Comparison of ENCODE assay signal across 8 cellular contexts in the genomic region with DNA sequence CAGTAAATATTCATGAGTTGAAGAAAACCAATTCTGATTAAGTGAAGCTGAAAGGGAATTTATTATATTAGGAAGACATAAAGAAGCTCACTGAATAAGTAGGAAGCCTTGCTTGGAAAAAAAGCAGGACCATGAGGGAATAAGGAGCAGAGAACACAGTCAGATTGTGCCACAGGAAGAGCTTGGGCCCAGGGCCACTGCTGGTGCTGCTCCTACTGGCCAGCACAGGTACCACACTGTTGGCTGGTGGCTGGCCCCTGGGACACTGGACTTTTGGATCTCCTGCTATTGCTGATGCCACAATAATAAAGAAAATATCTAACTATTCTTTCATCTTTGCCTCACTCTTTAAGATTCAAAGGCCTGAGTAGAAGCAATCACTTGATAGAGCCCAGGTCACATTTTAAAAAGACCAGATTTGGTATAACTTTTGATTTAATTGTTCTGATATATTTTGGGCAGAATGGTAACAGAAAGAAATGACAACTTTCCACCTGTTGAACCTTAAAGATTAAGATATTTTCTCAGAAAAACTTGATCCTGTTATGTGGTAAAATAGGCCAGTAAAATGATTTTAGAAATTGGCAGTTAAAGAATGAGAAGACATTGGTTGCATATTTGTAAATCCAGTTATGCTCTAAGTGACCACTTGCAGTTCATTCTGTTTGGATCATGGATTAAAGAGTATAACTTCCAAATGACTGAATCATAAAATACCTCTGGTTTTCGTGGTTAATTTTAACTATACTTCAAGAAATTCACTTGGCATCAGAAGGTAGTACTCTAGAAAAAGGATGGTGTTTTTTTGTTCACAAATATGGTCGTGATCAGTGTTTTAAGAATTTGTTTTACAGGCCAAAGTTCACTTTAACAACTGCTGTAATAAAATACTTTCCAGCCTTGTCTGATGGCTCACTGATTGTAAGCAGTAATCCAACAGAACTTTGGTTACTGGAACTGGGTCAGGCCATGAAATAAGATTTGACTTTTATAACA.
DNase-seq lines count a peak whose midpoint lies in the region; ATAC-seq and TF ChIP-seq lines count a peak whose summit lies in the region.

No MANE protein-coding gene starts in this region.

- H3K4me3 ChIP-seq in tibial nerve = no peak overlapping the region

- H3K9me3 ChIP-seq in tibial nerve = no peaks in the 10 kb centered on the region

- POLR2A ChIA-PET in RWPE1 (lab: Yijun Ruan, JAX; ENCODE audit: low non-redundant PET) = no interaction called here

- CTCF ChIA-PET in RWPE1 (lab: Yijun Ruan, JAX) = no interaction called here

- H3K36me3 ChIP-seq in tibial nerve = peaks cover 0 to 24% (median 0%) of the 10 kb centered on the region in 3 donors

- no peaks in the 10 kb centered on the region for H3K27me3 ChIP-seq in tibial nerve

- WGBS in tibial nerve, 2 donors = 37 to 46% methylated on average over 2 of the region's 2 CpGs

- peak; percentile 52 for ATAC-seq in HG02623 (IDR thresholded peaks at IDR 0.05; ENCODE audit: unreplicated experiment)
- ATAC-seq in left ventricle myocardium superior = peak; percentile 63

- no peak for TF ChIP-seq POLR2A in tibial nerve (IDR thresholded peaks at IDR 0.05)

- peaks cover 0 to 36% (median 5%) of the 10 kb centered on the region in 4 donors for H3K4me1 ChIP-seq in tibial nerve

- H3K27ac ChIP-seq in RWPE1 (no peak overlapping the region), tibial nerve (peak overlapping the region in 2 of 4 donors; percentile 14 to 35)

- no peak for TF ChIP-seq EP300 in tibial nerve (IDR thresholded peaks at IDR 0.05)

- intact Hi-C loops in left ventricle myocardium superior (cut with micrococcal nuclease) = no loop called here

- DNase-seq in ELR (ENCODE audit: low read depth) = peak; percentile 77
- peak; percentile 21 for DNase-seq in RWPE1 (ENCODE audit: low spot score)
- DNase-seq in left ventricle myocardium superior = peak; percentile 32
- DNase-seq in tibial nerve (ENCODE audit: low spot score in 2 of 2) = no peak
- no peak for DNase-seq in mesenteric fat pad (ENCODE audit: low spot score)
- DNase-seq in globus pallidus (ENCODE audit: low spot score) = no peak
- no peak for DNase-seq in stimulated activated CD4-positive, alpha-beta T cell treated with anti-CD3 and anti-CD28 coated beads, Interleukin-2, amount 100 ng/mL, for 24 hours

- TF ChIP-seq CTCF in RWPE1 (conservative IDR thresholded peaks at IDR 0.05; ENCODE audit: low read depth) (no peak), tibial nerve (IDR thresholded peaks at IDR 0.05) (peak in 4 of 5 experiments; percentile 10 to 34 (median 24))

Comparison
In these comparisons a context has a peak if more than half of its experiments do, and no peak if none do; other contexts are left out.
1. DNase-seq: peak in ELR (single experiment), RWPE1 (single experiment) and left ventricle myocardium superior (single experiment); none in tibial nerve (0 of 2), mesenteric fat pad (single experiment), globus pallidus (single experiment) and stimulated activated CD4-positive, alpha-beta T cell treated with anti-CD3 and anti-CD28 coated beads, Interleukin-2, amount 100 ng/mL, for 24 hours (0 of 2).